In genomic region chr15:85700767-85701166, GRCh38 we compare ENCODE assay signal across 19 cellular contexts.
A peak's percentile ranks its signal among the peaks of the same experiment; 100 is the strongest.
DNase-seq lines count a peak whose midpoint lies in the region; ATAC-seq and TF ChIP-seq lines count a peak whose summit lies in the region.
"Had no signal": no experiment of that assay in that cellular context is flagged by ENCODE, and none has a peak within 500 bp of the region (broad histone marks: within the 10 kb centered on the region; RNA-seq: fewer than 3 reads in every experiment).

No MANE protein-coding gene starts in this region.

- POLR2A ChIA-PET in T-cell (lab: Charles Lee) = interaction anchor here in 1 of 2 donors (1.7 kb wide), 1 partner anchor 11 kb away, joined by 7 read pairs; no protein-coding TSS in a partner anchor

- intact Hi-C loops in left ventricle myocardium superior (cut with micrococcal nuclease) = no loop called here

- DNase-seq in right atrium auricular region (ENCODE audit: low spot score) (no peak), left ventricle myocardium superior (no peak), T-cell (no peak), naive B cell (no peak), NCI-H446 treated with DMSO at 0.1 percent for 48 hours (lab: John Stamatoyannopoulos, UW) (no peak), NCI-H1105 (lab: John Stamatoyannopoulos, UW) (no peak)
- DNase-seq in central memory CD4-positive, alpha-beta T cell = no peak
- DNase-seq: activated gamma-delta T cell treated with Interleukin-2 at 50 U/mL for 16 hours; brain microvascular endothelial cell; foreskin keratinocyte; IMR-90; left lung; NCI-H1930; NCI-H446; pancreas; stimulated activated CD4-positive, alpha-beta T cell treated with anti-CD3 and anti-CD28 coated beads, Interleukin-2, amount 100 ng/mL, for 24 hours had no signal

- H3K4me1 Mint-ChIP-seq in T-cell = peaks cover 71 to 83% (median 81%) of the 10 kb centered on the region in 3 donors
- peaks cover 32 to 62% (median 59%) of the 10 kb centered on the region in 3 donors for H3K4me1 Mint-ChIP-seq in naive B cell

- CTCF ChIA-PET in T-cell (lab: Charles Lee) = interaction anchor here in 1 of 2 donors (1.9 kb wide), 1 partner anchor 11 kb away, joined by 4 read pairs; no protein-coding TSS in a partner anchor

- H3K4me3 ChIP-seq in right atrium auricular region = no peak overlapping the region
- H3K4me3 ChIP-seq: left lung, pancreas had no signal

- H3K27me3 ChIP-seq in right atrium auricular region = no peaks in the 10 kb centered on the region
- H3K27me3 ChIP-seq: brain microvascular endothelial cell, foreskin keratinocyte, left lung, pancreas had no signal

- peaks cover 0 to 41% of the 10 kb centered on the region in 2 donors for H3K4me1 ChIP-seq in right atrium auricular region
- H3K4me1 ChIP-seq: foreskin keratinocyte had no signal

- H3K27ac ChIP-seq in right atrium auricular region = peak overlapping the region; percentile 86 to 91
- H3K27ac ChIP-seq: brain microvascular endothelial cell, epithelial cell of prostate, foreskin keratinocyte, HL-60, pancreas, VCaP had no signal

- no peak for ATAC-seq in left ventricle myocardium superior
- no peak for ATAC-seq in T-cell (replicated peaks in 1 of 4)
- no peak for ATAC-seq in naive B cell (ENCODE audit: low read depth in 2 of 2)
- ATAC-seq: foreskin keratinocyte, left lung, pancreas had no signal

- peaks cover 34% of the 10 kb centered on the region for H3K36me3 ChIP-seq in right atrium auricular region
- H3K36me3 ChIP-seq: brain microvascular endothelial cell had no signal

- H3K27ac Mint-ChIP-seq in T-cell = peak overlapping the region; percentile 81 to 98
- H3K27ac Mint-ChIP-seq in naive B cell = peak overlapping the region; percentile 27 to 91 (median 78)

- no peaks in the 10 kb centered on the region for H3K27me3 Mint-ChIP-seq in T-cell
- H3K27me3 Mint-ChIP-seq in naive B cell = no peaks in the 10 kb centered on the region

- H3K36me3 Mint-ChIP-seq in T-cell (peaks cover 35% of the 10 kb centered on the region), naive B cell (peaks cover 7% of the 10 kb centered on the region in 2 donors)

- no peaks in the 10 kb centered on the region for H3K9me3 ChIP-seq in right atrium auricular region
- H3K9me3 ChIP-seq: left lung, pancreas had no signal

- H3K4me3 Mint-ChIP-seq in T-cell (peak overlapping the region in 1 of 3 donors; percentile 44), naive B cell (peak overlapping the region in 4 of 8 donors; percentile 15 to 39 (median 31))

- TF ChIP-seq CTCF in right atrium auricular region (IDR thresholded peaks at IDR 0.05) = no peak

- H3K9me3 Mint-ChIP-seq in T-cell (no peaks in the 10 kb centered on the region), naive B cell (no peaks in the 10 kb centered on the region)
